In genomic region chr5:34585601-34586104, GRCh38 we compare ENCODE assay signal across 12 cellular contexts.
DNase-seq lines count a peak whose midpoint lies in the region; ATAC-seq, FAIRE-seq and TF ChIP-seq lines count a peak whose summit lies in the region.
"Had no signal": no experiment of that assay in that cellular context is flagged by ENCODE, and none has a peak within 500 bp of the region (broad histone marks: within the 10 kb centered on the region; RNA-seq: fewer than 3 reads in every experiment).

No MANE protein-coding gene starts in this region.

- no peak overlapping the region for H3K4me3 ChIP-seq in keratinocyte (ENCODE audit: control insufficient read depth in 2 of 3, extremely low read depth in 1 of 3, insufficient read depth in 2 of 3, low read depth in 1 of 3, low read length in 3 of 3)
- H3K4me3 ChIP-seq: esophagus muscularis mucosa had no signal

- H3K27me3 Mint-ChIP-seq in activated CD4-positive, alpha-beta T cell treated with anti-CD3 and anti-CD28 coated beads for 36 hours = peaks cover 20% of the 10 kb centered on the region

- POLR2A ChIA-PET in activated CD4-positive, alpha-beta T cell treated with anti-CD3 and anti-CD28 coated beads for 36 hours (lab: Charles Lee) = no interaction called here
- POLR2A ChIA-PET in HEK293T (lab: Yijun Ruan, JAX) = no interaction called here

- no peaks in the 10 kb centered on the region for H3K9me3 ChIP-seq in keratinocyte (ENCODE audit: control insufficient read depth, low read depth, low read length)
- H3K9me3 ChIP-seq: esophagus muscularis mucosa had no signal

- no peak overlapping the region for H3K27ac Mint-ChIP-seq in activated CD4-positive, alpha-beta T cell treated with anti-CD3 and anti-CD28 coated beads for 36 hours
- H3K27ac Mint-ChIP-seq: activated naive CD4-positive, alpha-beta T cell treated with anti-CD3 and anti-CD28 coated beads, Interleukin-2, amount 10 ng/mL, durations not matched to agents 7 days and 5 days had no signal

- H3K27ac ChIP-seq in keratinocyte (ENCODE audit: control insufficient read depth, insufficient read depth, low read length) = peak overlapping the region; percentile 78

- H4K20me1 ChIP-seq in keratinocyte (ENCODE audit: control insufficient read depth, extremely low read depth, insufficient read depth, low read length) = no peaks in the 10 kb centered on the region

- no peaks in the 10 kb centered on the region for H3K27me3 ChIP-seq in keratinocyte (ENCODE audit: control insufficient read depth, extremely low read depth, insufficient read depth, low read length)
- H3K27me3 ChIP-seq: esophagus muscularis mucosa had no signal

- H3K4me1 Mint-ChIP-seq in activated CD4-positive, alpha-beta T cell treated with anti-CD3 and anti-CD28 coated beads for 36 hours = peaks cover 17% of the 10 kb centered on the region
- H3K4me1 Mint-ChIP-seq: activated naive CD4-positive, alpha-beta T cell treated with anti-CD3 and anti-CD28 coated beads, Interleukin-2, amount 10 ng/mL, durations not matched to agents 7 days and 5 days had no signal

- peak; percentile 5 for DNase-seq in activated CD4-positive, alpha-beta T cell treated with anti-CD3 and anti-CD28 coated beads for 36 hours
- DNase-seq in activated CD4-positive, alpha-beta T cell treated with anti-CD3 and anti-CD28 coated beads, Interleukin-2, amount 50 U/mL, for 48 hours = no peak
- DNase-seq in amniotic epithelial cell (ENCODE audit: low read depth) = peak; percentile 76
- DNase-seq in keratinocyte (ENCODE audit: low read depth, low spot score) = no peak
- DNase-seq in OCI-M2 (lab: John Stamatoyannopoulos, UW; ENCODE audit: unreplicated experiment) = no peak
- no peak for DNase-seq in GM19238 (ENCODE audit: insufficient read length, low spot score)
- DNase-seq in HEK293T (ENCODE audit: extremely low spot score) = no peak
- DNase-seq: activated naive CD4-positive, alpha-beta T cell treated with anti-CD3 and anti-CD28 coated beads, Interleukin-2, amount 10 ng/mL, durations not matched to agents 7 days and 5 days; NCI-H526 treated with DMSO at 0.1 percent for 48 hours had no signal

- no peak for FAIRE-seq in keratinocyte (lab: Jason Lieb, UNC)

- H3K79me2 ChIP-seq in keratinocyte (ENCODE audit: control insufficient read depth, insufficient read depth, low read length) = no peaks in the 10 kb centered on the region

- H3K9ac ChIP-seq in keratinocyte (ENCODE audit: control insufficient read depth, extremely low read depth, insufficient read depth, low read length) = peak overlapping the region; percentile 26

- H3K9me1 ChIP-seq in keratinocyte (ENCODE audit: control insufficient read depth, extremely low read depth, insufficient read depth, low read length) = no peaks in the 10 kb centered on the region

- H2AFZ ChIP-seq in keratinocyte (ENCODE audit: control insufficient read depth, low read length) = peak overlapping the region; percentile 33

- H3K36me3 ChIP-seq in keratinocyte (ENCODE audit: control insufficient read depth in 2 of 2, extremely low read depth in 1 of 2, insufficient read depth in 2 of 2, low read length in 2 of 2) = no peaks in the 10 kb centered on the region
- H3K36me3 ChIP-seq: esophagus muscularis mucosa had no signal

- H3K4me2 ChIP-seq in keratinocyte (ENCODE audit: control insufficient read depth, extremely low read depth, insufficient read depth, low read depth, low read length) = peak overlapping the region; percentile 40

- intact Hi-C loops in activated CD4-positive, alpha-beta T cell treated with anti-CD3 and anti-CD28 coated beads for 36 hours (cut with DNase I, micrococcal nuclease) = no loop called here

- H3K9me3 Mint-ChIP-seq in activated CD4-positive, alpha-beta T cell treated with anti-CD3 and anti-CD28 coated beads for 36 hours (ENCODE audit: low read depth) = no peaks in the 10 kb centered on the region
- H3K9me3 Mint-ChIP-seq: activated naive CD4-positive, alpha-beta T cell treated with anti-CD3 and anti-CD28 coated beads, Interleukin-2, amount 10 ng/mL, durations not matched to agents 7 days and 5 days; neural crest cell had no signal

- CTCF ChIA-PET in activated CD4-positive, alpha-beta T cell treated with anti-CD3 and anti-CD28 coated beads for 36 hours (lab: Charles Lee) = no interaction called here
- CTCF ChIA-PET in HEK293T (lab: Yijun Ruan, JAX) = interaction anchor here (0.7 kb wide), 1 partner anchor 112 kb away, joined by 3 read pairs; no protein-coding TSS in a partner anchor

- dilution Hi-C loops in keratinocyte (cut with MboI; ENCODE audit: extremely low pct_ligation_motif_present, low sequenced_read_pairs) = no loop called here

- no peak for TF ChIP-seq CTCF in keratinocyte (optimal IDR thresholded peaks at IDR 0.05 in 1 of 3, IDR thresholded peaks at IDR 0.05 in 1 of 3, conservative IDR thresholded peaks at IDR 0.05 in 1 of 3; ENCODE audit: extremely low read depth in 1 of 3, insufficient read depth in 2 of 3, low read length in 3 of 3)

- H3K4me1 ChIP-seq in keratinocyte (ENCODE audit: control insufficient read depth, extremely low read depth, insufficient read depth, low read length) = peaks cover 35% of the 10 kb centered on the region
- H3K4me1 ChIP-seq: esophagus muscularis mucosa had no signal

- ATAC-seq in activated CD4-positive, alpha-beta T cell treated with anti-CD3 and anti-CD28 coated beads for 36 hours = peak; percentile 21
- ATAC-seq in HG02970 (IDR thresholded peaks at IDR 0.05; ENCODE audit: low FRiP score, unreplicated experiment) = no peak

- H3K4me3 Mint-ChIP-seq in activated CD4-positive, alpha-beta T cell treated with anti-CD3 and anti-CD28 coated beads for 36 hours = no peak overlapping the region
- H3K4me3 Mint-ChIP-seq: activated naive CD4-positive, alpha-beta T cell treated with anti-CD3 and anti-CD28 coated beads, Interleukin-2, amount 10 ng/mL, durations not matched to agents 7 days and 5 days; neural crest cell had no signal

- H3K36me3 Mint-ChIP-seq in activated CD4-positive, alpha-beta T cell treated with anti-CD3 and anti-CD28 coated beads for 36 hours (ENCODE audit: low read depth) = no peaks in the 10 kb centered on the region
- H3K36me3 Mint-ChIP-seq: activated naive CD4-positive, alpha-beta T cell treated with anti-CD3 and anti-CD28 coated beads, Interleukin-2, amount 10 ng/mL, durations not matched to agents 7 days and 5 days had no signal

TF ChIP-seq in HEK293T, 16 proteins besides CTCF, POLR2A, EP300 and RAD21:
- TF ChIP-seq SP1 (IDR thresholded peaks at IDR 0.05) = no peak
- no peak for TF ChIP-seq FOXM1 (IDR thresholded peaks at IDR 0.05; ENCODE audit: borderline replicate concordance)
- TF ChIP-seq PKNOX1 (IDR thresholded peaks at IDR 0.05) = no peak
- no peak for TF ChIP-seq LEF1 (IDR thresholded peaks at IDR 0.05; ENCODE audit: borderline replicate concordance)
- TF ChIP-seq TARDBP (IDR thresholded peaks at IDR 0.05) = no peak

Comparison
In these comparisons a context has a peak if more than half of its experiments do, and no peak if none do; other contexts are left out.
1. DNase-seq: peak in activated CD4-positive, alpha-beta T cell treated with anti-CD3 and anti-CD28 coated beads for 36 hours (single experiment) and amniotic epithelial cell (single experiment); none in activated CD4-positive, alpha-beta T cell treated with anti-CD3 and anti-CD28 coated beads, Interleukin-2, amount 50 U/mL, for 48 hours (0 of 2), keratinocyte (single experiment), OCI-M2 (single experiment), GM19238 (single experiment) and HEK293T (single experiment).